In the genomic region with DNA sequence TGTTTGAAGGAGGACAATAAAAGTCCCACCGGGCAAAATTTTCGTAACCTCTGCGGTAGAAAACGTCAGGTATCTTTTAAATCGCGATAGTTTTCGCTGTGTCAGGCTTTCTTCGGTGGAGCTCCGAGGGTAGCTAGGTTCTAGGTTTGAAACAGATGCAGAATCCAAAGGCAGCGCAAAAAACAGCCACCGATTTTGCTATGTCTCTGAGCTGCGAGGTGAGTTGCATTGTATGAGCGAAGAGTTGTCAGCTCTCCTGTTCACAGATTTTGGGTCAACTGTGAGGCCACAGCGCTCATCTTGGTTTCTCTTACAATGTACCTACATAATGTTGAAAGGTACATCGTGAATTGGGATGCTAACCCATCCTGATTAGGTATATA, we compare ENCODE assay signal across 8 cellular contexts. TPM values are rescaled to one million over a fixed set of nuclear protein-coding genes. Genes with fewer than 3 reads are reported as not detected.
DNase-seq lines count a peak whose midpoint lies in the region; ATAC-seq and TF ChIP-seq lines count a peak whose summit lies in the region.

No MANE protein-coding gene starts in this region.

- no peak overlapping the region for H2BK20ac ChIP-seq in H9 (ENCODE audit: low read depth, low read length, poor library complexity, severe bottlenecking)

- no peak overlapping the region; the same call in 1 of the 2 replicates for H3K4ac ChIP-seq in H9 (ENCODE audit: low read depth, low read length)

- peak overlapping the region; percentile 99 to 100 (median 99) for H3K27ac Mint-ChIP-seq in H9
- peak overlapping the region; percentile 94 to 99 for H3K27ac Mint-ChIP-seq in natural killer cell treated with Interleukin-12 subunit alpha and Interleukin-12 subunit beta and Interleukin-15 and Interleukin-18, amount 100 ng/mL, for 72 hours

- H3K18ac ChIP-seq in H9 (ENCODE audit: insufficient read length, low read depth, low read length): peak overlapping the region; percentile 21

- H3K23ac ChIP-seq in H9 (ENCODE audit: insufficient read length, low read depth, low read length): no peak overlapping the region

- H3K23me2 ChIP-seq in H9 (ENCODE audit: insufficient read length, low read depth, low read length, poor library complexity, severe bottlenecking): peaks cover 12% of the 10 kb centered on the region

- H3T11ph ChIP-seq in H9 (ENCODE audit: low read length): no peak overlapping the region

- WGBS in H9 (ENCODE audit: extremely low coverage, insufficient read length, low lambda C conversion rate): no CpG with 5 or more reads among the region's 15 CpGs

- H3K27me3 Mint-ChIP-seq in H9 (ENCODE audit: low read depth): no peaks in the 10 kb centered on the region
- H3K27me3 Mint-ChIP-seq in natural killer cell treated with Interleukin-12 subunit alpha and Interleukin-12 subunit beta and Interleukin-15 and Interleukin-18, amount 100 ng/mL, for 72 hours: no peaks in the 10 kb centered on the region

- peak overlapping the region; percentile 92 for H3K9ac ChIP-seq in H9 (ENCODE audit: extremely low read depth, insufficient read length, low read length)

- H3K9me3 ChIP-seq in H9 (ENCODE audit: control insufficient read depth, low read depth, low read length) (no peaks in the 10 kb centered on the region), WERI-Rb-1 (ENCODE audit: severe bottlenecking) (no peaks in the 10 kb centered on the region)

- H3K4me1 Mint-ChIP-seq in H9: peaks cover 15 to 17% of the 10 kb centered on the region in 2 experiments
- peaks cover 40 to 60% of the 10 kb centered on the region in 2 donors for H3K4me1 Mint-ChIP-seq in natural killer cell treated with Interleukin-12 subunit alpha and Interleukin-12 subunit beta and Interleukin-15 and Interleukin-18, amount 100 ng/mL, for 72 hours (ENCODE audit: low read depth in 2 of 2)

- H3K56ac ChIP-seq in H9 (ENCODE audit: insufficient read length, low read depth, low read length): no peak overlapping the region

- no peak for ATAC-seq in natural killer cell treated with Interleukin-12 subunit alpha and Interleukin-12 subunit beta and Interleukin-15 and Interleukin-18, amount 100 ng/mL, for 72 hours
- ATAC-seq in GM21390 (IDR thresholded peaks at IDR 0.05; ENCODE audit: unreplicated experiment): no peak
- no peak for ATAC-seq in HG02884 (IDR thresholded peaks at IDR 0.05; ENCODE audit: unreplicated experiment)

- peak overlapping the region; percentile 74; the same call in 1 of the 2 replicates for H3K14ac ChIP-seq in H9 (ENCODE audit: insufficient read depth, low read length)

- H2BK120ac ChIP-seq in H9 (ENCODE audit: low read depth, low read length, poor library complexity, severe bottlenecking): peak overlapping the region; percentile 10

- no peak overlapping the region for H2AK5ac ChIP-seq in H9 (ENCODE audit: insufficient read length, low read length)

- no peak overlapping the region for H2BK15ac ChIP-seq in H9 (ENCODE audit: low read depth, low read length)

- H3K27me3 ChIP-seq in H9 (ENCODE audit: insufficient read depth, low read length) (no peaks in the 10 kb centered on the region), WERI-Rb-1 (ENCODE audit: insufficient read depth, low read depth, severe bottlenecking) (no peaks in the 10 kb centered on the region)

- H3K4me1 ChIP-seq in H9 (ENCODE audit: insufficient read depth, low read length): no peaks in the 10 kb centered on the region

- TF ChIP-seq POLR2A in erythroblast (IDR thresholded peaks at IDR 0.05; ENCODE audit: low read length): no peak

- H2AFZ ChIP-seq in H9 (ENCODE audit: low read length): peak overlapping the region; percentile 3

- peaks cover 15% of the 10 kb centered on the region; the same call in 1 of the 2 replicates for H3K79me2 ChIP-seq in H9 (ENCODE audit: insufficient read depth, low read length)

- no peak overlapping the region for H4K8ac ChIP-seq in H9 (replicated peaks; ENCODE audit: insufficient read length, low read depth, low read length)

- no peaks in the 10 kb centered on the region for H4K20me1 ChIP-seq in H9 (ENCODE audit: control insufficient read depth, insufficient read depth, insufficient read length)

- no peaks in the 10 kb centered on the region for H3K79me1 ChIP-seq in H9 (ENCODE audit: insufficient read depth, low read depth, low read length, poor library complexity, severe bottlenecking)

- no peaks in the 10 kb centered on the region; a peak in 2 of 5 replicates for H3K9me3 Mint-ChIP-seq in H9
- H3K9me3 Mint-ChIP-seq in natural killer cell treated with Interleukin-12 subunit alpha and Interleukin-12 subunit beta and Interleukin-15 and Interleukin-18, amount 100 ng/mL, for 72 hours: no peaks in the 10 kb centered on the region

- H3K4me2 ChIP-seq in H9 (ENCODE audit: insufficient read depth, insufficient read length, low read length): peak overlapping the region; percentile 96

- H3K36me3 ChIP-seq in WERI-Rb-1: no peaks in the 10 kb centered on the region

- peak overlapping the region; percentile 10 for H2BK5ac ChIP-seq in H9 (ENCODE audit: insufficient read length, low read length)

- no peak overlapping the region for H2BK12ac ChIP-seq in H9 (ENCODE audit: insufficient read length, low read depth, low read length)

- H4K5ac ChIP-seq in H9 (ENCODE audit: insufficient read length, low read depth, low read length): peak overlapping the region; percentile 1

- H3K27ac ChIP-seq in 22Rv1: peak overlapping the region; percentile 87
- H3K27ac ChIP-seq in H9 (ENCODE audit: insufficient read length, low read depth, low read length): peak overlapping the region; percentile 22
- peak overlapping the region; percentile 91 for H3K27ac ChIP-seq in WERI-Rb-1

- no peak overlapping the region for H4K91ac ChIP-seq in H9 (ENCODE audit: insufficient read length, low read depth, low read length)

- H3K4me3 Mint-ChIP-seq in H9: peak overlapping the region; percentile 98 to 99
- H3K4me3 Mint-ChIP-seq in natural killer cell treated with Interleukin-12 subunit alpha and Interleukin-12 subunit beta and Interleukin-15 and Interleukin-18, amount 100 ng/mL, for 72 hours: peak overlapping the region; percentile 99

- DNase-seq in H9: no peak
- DNase-seq in WERI-Rb-1: no peak
- DNase-seq in erythroblast (lab: John Stamatoyannopoulos, UW): peak; percentile 69 to 86
- DNase-seq in natural killer cell treated with Interleukin-12 subunit alpha and Interleukin-12 subunit beta and Interleukin-15 and Interleukin-18, amount 100 ng/mL, for 72 hours (ENCODE audit: low spot score): no peak
- DNase-seq in SKM-1 treated with dmso at 0.1 percent for 144 hours (lab: John Stamatoyannopoulos, UW; ENCODE audit: unreplicated experiment): no peak

- no peak for TF ChIP-seq CTCF in 22Rv1 (IDR thresholded peaks at IDR 0.05)
- TF ChIP-seq CTCF in H9 (conservative IDR thresholded peaks at IDR 0.05): no peak
- TF ChIP-seq CTCF in WERI-Rb-1 (IDR thresholded peaks at IDR 0.05; ENCODE audit: low read depth, low read length): no peak

- no peaks in the 10 kb centered on the region for H3K36me3 Mint-ChIP-seq in H9 (ENCODE audit: insufficient read depth in 1 of 3, low read depth in 3 of 3)
- H3K36me3 Mint-ChIP-seq in natural killer cell treated with Interleukin-12 subunit alpha and Interleukin-12 subunit beta and Interleukin-15 and Interleukin-18, amount 100 ng/mL, for 72 hours: no peaks in the 10 kb centered on the region

- peak overlapping the region; percentile 87 for H3K4me3 ChIP-seq in WERI-Rb-1 (ENCODE audit: low read depth, low read length)

RNA-seq across cellular contexts. Expression of a gene that starts 0.5 kb away (rescaled TPM):
- total RNA-seq in H9 (2021): 24.0 and 25.7 TPM in 2 replicates
- 10 to 100 TPM; 21.8 to 24.9 TPM for total RNA-seq in natural killer cell treated with Interleukin-12 subunit alpha and Interleukin-12 subunit beta and Interleukin-15 and Interleukin-18, amount 100 ng/mL, for 72 hours

RNA-seq across cellular contexts. Expression of a gene that starts 8.5 kb away (rescaled TPM):
- 12.3 and 12.6 TPM in 2 replicates for total RNA-seq in H9 (2021)
- 10 to 100 TPM in 1 of 2 donors, 1 to 10 TPM in 1; 9.8 to 20.6 TPM for total RNA-seq in natural killer cell treated with Interleukin-12 subunit alpha and Interleukin-12 subunit beta and Interleukin-15 and Interleukin-18, amount 100 ng/mL, for 72 hours

Comparison
In these comparisons a context has a peak if more than half of its experiments do, and no peak if none do; other contexts are left out.
1. H3K27ac ChIP-seq: peak in every context shown above with its lines; median percentile 91 in WERI-Rb-1; 87 in 22Rv1; 22 in H9.
2. DNase-seq: peak in erythroblast (2 of 2); none in H9 (single experiment), WERI-Rb-1 (single experiment), natural killer cell treated with Interleukin-12 subunit alpha and Interleukin-12 subunit beta and Interleukin-15 and Interleukin-18, amount 100 ng/mL, for 72 hours (single experiment) and SKM-1 treated with dmso at 0.1 percent for 144 hours (single experiment).